ENCODE assay signal across 31 cellular contexts in the genomic region with DNA sequence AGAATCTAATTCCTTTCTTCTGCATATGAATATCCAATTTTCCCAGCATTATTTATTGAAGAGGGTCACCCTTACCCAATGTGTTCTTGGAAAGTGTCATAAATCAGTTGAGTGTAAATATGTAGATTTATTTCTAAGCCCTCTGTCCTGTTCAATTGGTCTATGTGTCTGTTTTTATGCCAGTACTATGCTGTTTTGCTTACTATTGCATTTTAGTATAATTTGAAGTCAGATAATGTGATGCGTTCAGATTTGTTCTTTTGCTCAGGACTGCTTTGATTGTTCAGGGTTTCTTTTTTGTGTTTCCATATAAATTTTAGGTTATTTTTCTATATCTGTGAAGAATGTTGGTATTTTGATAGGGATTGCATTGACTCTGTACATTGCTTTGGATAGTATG.
DNase-seq lines count a peak whose midpoint lies in the region; ATAC-seq, FAIRE-seq and TF ChIP-seq lines count a peak whose summit lies in the region.
"Had no signal": no experiment of that assay in that cellular context is flagged by ENCODE, and none has a peak within 500 bp of the region (broad histone marks: within the 10 kb centered on the region; RNA-seq: fewer than 3 reads in every experiment).

No MANE protein-coding gene starts in this region.

- H3K4me1 ChIP-seq in HepG2 (ENCODE audit: insufficient read depth, low read length) (no peaks in the 10 kb centered on the region), right lobe of liver (no peaks in the 10 kb centered on the region), A549 (no peaks in the 10 kb centered on the region), IMR-90 (ENCODE audit: control insufficient read depth, insufficient read depth, low read length) (no peaks in the 10 kb centered on the region)
- H3K4me1 ChIP-seq: BE2C; BLaER1; BLaER1 treated with 17β-estradiol and CSF1 and Interleukin-3, amounts not matched to agents 10 nM and 100 nM; Caco-2 had no signal

- ATAC-seq in HepG2 (no peak), right lobe of liver (no peak), A549 (no peak), IMR-90 (ENCODE audit: low read depth) (no peak)
- ATAC-seq: CD8-positive, alpha-beta T cell had no signal

- H4K20me1 ChIP-seq in HepG2 (ENCODE audit: insufficient read depth, low read length) (no peaks in the 10 kb centered on the region), IMR-90 (ENCODE audit: insufficient read depth, low read length) (no peaks in the 10 kb centered on the region)
- H4K20me1 ChIP-seq: BLaER1; BLaER1 treated with 17β-estradiol and CSF1 and Interleukin-3, amounts not matched to agents 10 nM and 100 nM had no signal

- H3K9ac ChIP-seq in HepG2 (ENCODE audit: insufficient read depth, low read depth, low read length), result no peak overlapping the region
- H3K9ac ChIP-seq in IMR-90 (ENCODE audit: low read depth, low read length), result no peak overlapping the region
- H3K9ac ChIP-seq: BLaER1; BLaER1 treated with 17β-estradiol and CSF1 and Interleukin-3, amounts not matched to agents 10 nM and 100 nM had no signal

- no peak for TF ChIP-seq EP300 in HepG2 (IDR thresholded peaks at IDR 0.05; ENCODE audit: low read depth in 2 of 2, low read length in 2 of 2)
- TF ChIP-seq EP300 in HepG2 (CRISPR knock-in tag; IDR thresholded peaks at IDR 0.05; ENCODE audit: borderline replicate concordance), result no peak
- TF ChIP-seq EP300 in A549 (IDR thresholded peaks at IDR 0.05), result no peak

- H3K18ac ChIP-seq in IMR-90 (ENCODE audit: low read depth, low read length), result no peak overlapping the region

- POLR2A ChIA-PET in HepG2 (lab: Yijun Ruan, JAX), result no interaction called here
- POLR2A ChIA-PET in A549 (lab: Yijun Ruan, JAX), result no interaction called here
- POLR2A ChIA-PET in IMR-90 (lab: Charles Lee; ENCODE audit: unreplicated experiment), result no interaction called here

- no peak overlapping the region for H2BK15ac ChIP-seq in IMR-90 (ENCODE audit: low read depth, low read length)

- H3K4me2 ChIP-seq in HepG2 (ENCODE audit: low read depth, low read length), result no peak overlapping the region
- H3K4me2 ChIP-seq in A549, result no peak overlapping the region
- no peak overlapping the region for H3K4me2 ChIP-seq in IMR-90 (ENCODE audit: low read depth, low read length)
- H3K4me2 ChIP-seq: BLaER1; BLaER1 treated with 17β-estradiol and CSF1 and Interleukin-3, amounts not matched to agents 10 nM and 100 nM had no signal

- H2BK5ac ChIP-seq in IMR-90 (ENCODE audit: low read depth, low read length, poor library complexity, severe bottlenecking), result no peak overlapping the region

- H2AFZ ChIP-seq in HepG2 (ENCODE audit: low read length), result no peak overlapping the region
- H2AFZ ChIP-seq in IMR-90 (replicated peaks; ENCODE audit: low read length, poor library complexity), result no peak overlapping the region

- in situ Hi-C loops in HepG2 (cut with HindIII; ENCODE audit: extremely low pct_ligation_motif_present, low pct_unique_long_range_greater_than_20kb) (no loop called here), IMR-90 (cut with MboI; ENCODE audit: low sequenced_read_pairs) (no loop called here)

- H2AK5ac ChIP-seq in IMR-90 (ENCODE audit: low read depth, low read length), result no peak overlapping the region

- no peak overlapping the region for H3K4ac ChIP-seq in IMR-90 (ENCODE audit: low read depth, low read length)

- H3K79me1 ChIP-seq in IMR-90 (ENCODE audit: low read depth in 1 of 2, low read length in 2 of 2), result no peaks in the 10 kb centered on the region

- H4K8ac ChIP-seq in IMR-90 (ENCODE audit: low read depth in 2 of 2, low read length in 2 of 2), result no peak overlapping the region

- H3K4me3 ChIP-seq in HepG2 (replicated peaks in 1 of 3; ENCODE audit: insufficient read depth in 1 of 3, low read depth in 2 of 3, low read length in 3 of 3) (no peak overlapping the region), right lobe of liver (no peak overlapping the region), A549 (no peak overlapping the region), IMR-90 (ENCODE audit: insufficient read depth, low read depth, low read length) (no peak overlapping the region)
- H3K4me3 ChIP-seq: BLaER1; BLaER1 treated with 17β-estradiol and CSF1 and Interleukin-3, amounts not matched to agents 10 nM and 100 nM had no signal

- H2AK9ac ChIP-seq in IMR-90 (replicated peaks; ENCODE audit: low read depth, low read length, poor library complexity), result no peak overlapping the region

- H3K36me3 ChIP-seq in HepG2 (replicated peaks in 1 of 2; ENCODE audit: control insufficient read depth in 1 of 2, insufficient read depth in 2 of 2, low read length in 2 of 2), result no peaks in the 10 kb centered on the region
- no peaks in the 10 kb centered on the region for H3K36me3 ChIP-seq in right lobe of liver
- no peaks in the 10 kb centered on the region for H3K36me3 ChIP-seq in IMR-90 (ENCODE audit: control insufficient read depth, insufficient read depth, low read length)
- H3K36me3 ChIP-seq: BE2C; BLaER1; BLaER1 treated with 17β-estradiol and CSF1 and Interleukin-3, amounts not matched to agents 10 nM and 100 nM had no signal

- H2BK120ac ChIP-seq in IMR-90 (ENCODE audit: low read depth, low read length), result no peak overlapping the region

- DNase-seq in HepG2 (ENCODE audit: low spot score), result no peak
- DNase-seq in right lobe of liver, result no peak
- no peak for DNase-seq in A549 (ENCODE audit: low read depth in 1 of 2, low spot score in 1 of 2)
- no peak for DNase-seq in IMR-90
- no peak for DNase-seq in SHP77 treated with DMSO at 0.1 percent for 48 hours (lab: John Stamatoyannopoulos, UW)
- no peak for DNase-seq in DMS79 treated with DMSO at 0.1 percent for 48 hours (lab: John Stamatoyannopoulos, UW)
- DNase-seq: 8988T; ACHN; AML-193; BE2C; C1 segment of cervical spinal cord; Caco-2; Calu3; CD4-positive, alpha-beta memory T cell; CD4-positive, alpha-beta T cell; CD4-positive, CD25-positive, alpha-beta regulatory T cell; CD8-positive, alpha-beta memory T cell; CD8-positive, alpha-beta T cell; COR-L47; DMS 273 treated with DMSO at 0.1 percent for 48 hours; DMS153; DMS53; DMS79; DND-41; EL had no signal

- no peak overlapping the region for H4K5ac ChIP-seq in IMR-90 (ENCODE audit: low read depth, low read length)

- TF ChIP-seq POLR2A in HepG2 (IDR thresholded peaks at IDR 0.05; ENCODE audit: insufficient read depth in 1 of 2, low read depth in 2 of 2, low read length in 2 of 2), result no peak
- no peak for TF ChIP-seq POLR2A in right lobe of liver (IDR thresholded peaks at IDR 0.05)
- no peak for TF ChIP-seq POLR2A in A549 (IDR thresholded peaks at IDR 0.05; ENCODE audit: low read length)
- TF ChIP-seq POLR2A in IMR-90 (IDR thresholded peaks at IDR 0.05; ENCODE audit: low read depth, low read length), result no peak

- TF ChIP-seq RAD21 in HepG2 (CRISPR knock-in tag; IDR thresholded peaks at IDR 0.05) (no peak), A549 (conservative IDR thresholded peaks at IDR 0.05 in 1 of 2, IDR thresholded peaks at IDR 0.05 in 1 of 2) (no peak), IMR-90 (IDR thresholded peaks at IDR 0.05; ENCODE audit: low read length) (no peak)

- no peak overlapping the region for H3K56ac ChIP-seq in IMR-90 (ENCODE audit: extremely low read depth, insufficient read depth, low read length)

- dilution Hi-C loops in IMR-90 (cut with HindIII; ENCODE audit: low sequenced_read_pairs, unreplicated experiment), result no loop called here

- FAIRE-seq in HepG2 (lab: Jason Lieb, UNC), result no peak
- FAIRE-seq in A549 (lab: Jason Lieb, UNC), result no peak
- FAIRE-seq: A204.1, D721Med had no signal

- no TSS peak for BruUV-seq in HepG2 (replicated peaks; lab: Mats Ljungman, UMichigan)
- BruUV-seq in IMR-90 (replicated peaks; lab: Mats Ljungman, UMichigan), result no TSS peak

- TF ChIP-seq CTCF in HepG2 (CRISPR knock-in tag; IDR thresholded peaks at IDR 0.05) (no peak), right lobe of liver (IDR thresholded peaks at IDR 0.05) (no peak), A549 (IDR thresholded peaks at IDR 0.05) (no peak), IMR-90 (conservative IDR thresholded peaks at IDR 0.05; ENCODE audit: low read depth, low read length) (no peak)

- peaks cover 9% of the 10 kb centered on the region; the same call in 1 of the 2 replicates for H3K9me3 ChIP-seq in HepG2 (ENCODE audit: low read length)
- no peaks in the 10 kb centered on the region for H3K9me3 ChIP-seq in right lobe of liver
- H3K9me3 ChIP-seq in A549, result no peaks in the 10 kb centered on the region
- H3K9me3 ChIP-seq in IMR-90 (ENCODE audit: control insufficient read depth, insufficient read depth, low read length), result no peaks in the 10 kb centered on the region
- H3K9me3 ChIP-seq: BE2C; BLaER1; BLaER1 treated with 17β-estradiol and CSF1 and Interleukin-3, amounts not matched to agents 10 nM and 100 nM; Caco-2 had no signal

- no peak overlapping the region for H3K23ac ChIP-seq in IMR-90 (ENCODE audit: low read depth, low read length)

- H3K27me3 ChIP-seq in HepG2 (ENCODE audit: control insufficient read depth in 1 of 2, insufficient read depth in 2 of 2, low read length in 2 of 2), result no peaks in the 10 kb centered on the region
- H3K27me3 ChIP-seq in right lobe of liver, result no peaks in the 10 kb centered on the region
- no peaks in the 10 kb centered on the region for H3K27me3 ChIP-seq in IMR-90 (ENCODE audit: control insufficient read depth, insufficient read depth, low read length)
- H3K27me3 ChIP-seq: BE2C; BLaER1; BLaER1 treated with 17β-estradiol and CSF1 and Interleukin-3, amounts not matched to agents 10 nM and 100 nM had no signal

- H3K27ac ChIP-seq in HepG2 (ENCODE audit: extremely low read length, insufficient read depth, low read length) (no peak overlapping the region), right lobe of liver (no peak overlapping the region), A549 (no peak overlapping the region), IMR-90 (ENCODE audit: insufficient read depth, low read length) (no peak overlapping the region)
- H3K27ac ChIP-seq: 22Rv1; BLaER1; BLaER1 treated with 17β-estradiol and CSF1 and Interleukin-3, amounts not matched to agents 10 nM and 100 nM; C4-2B had no signal

- intact Hi-C loops in HepG2 (cut with micrococcal nuclease; ENCODE audit: unreplicated experiment) (no loop called here), right lobe of liver (cut with DNase I) (no loop called here), IMR-90 (cut with micrococcal nuclease) (no loop called here)

- WGBS in HepG2 (ENCODE audit: low lambda C conversion rate), result 85% methylated on average over 1 of the region's 1 CpG
- WGBS in right lobe of liver (ENCODE audit: insufficient coverage, low coverage, low lambda C conversion rate, missing lambda C conversion rate), result 77% methylated on average over 1 of the region's 1 CpG
- WGBS in A549 (ENCODE audit: missing lambda C conversion rate), result 97% methylated on average over 1 of the region's 1 CpG
- WGBS in IMR-90 (ENCODE audit: extremely low coverage in 2 of 2, insufficient read length in 1 of 2), 2 experiments, result 100% methylated on average over 1 of the region's 1 CpG; no CpG with 5 or more reads in 1 of the 2 experiments

- H3K79me2 ChIP-seq in HepG2 (ENCODE audit: insufficient read depth, low read length), result no peaks in the 10 kb centered on the region

- CTCF ChIA-PET in HepG2 (lab: Yijun Ruan, JAX; ENCODE audit: low intra/inter-chr PET ratio, low total read pairs), result no interaction called here
- CTCF ChIA-PET in A549 (lab: Yijun Ruan, JAX), result no interaction called here
- CTCF ChIA-PET in IMR-90 (lab: Yijun Ruan, JAX), result no interaction called here

- no peak overlapping the region for H4K91ac ChIP-seq in IMR-90 (ENCODE audit: insufficient read depth, low read depth, low read length)

- H2BK20ac ChIP-seq in IMR-90 (ENCODE audit: low read depth, low read length), result no peak overlapping the region

- no peaks in the 10 kb centered on the region for H3K9me1 ChIP-seq in IMR-90 (ENCODE audit: insufficient read depth, low read length)

- no peak overlapping the region for H3K14ac ChIP-seq in IMR-90 (replicated peaks; ENCODE audit: low read depth, low read length)
